Comparison of ENCODE assay signal across 1 cellular context in the genomic region with DNA sequence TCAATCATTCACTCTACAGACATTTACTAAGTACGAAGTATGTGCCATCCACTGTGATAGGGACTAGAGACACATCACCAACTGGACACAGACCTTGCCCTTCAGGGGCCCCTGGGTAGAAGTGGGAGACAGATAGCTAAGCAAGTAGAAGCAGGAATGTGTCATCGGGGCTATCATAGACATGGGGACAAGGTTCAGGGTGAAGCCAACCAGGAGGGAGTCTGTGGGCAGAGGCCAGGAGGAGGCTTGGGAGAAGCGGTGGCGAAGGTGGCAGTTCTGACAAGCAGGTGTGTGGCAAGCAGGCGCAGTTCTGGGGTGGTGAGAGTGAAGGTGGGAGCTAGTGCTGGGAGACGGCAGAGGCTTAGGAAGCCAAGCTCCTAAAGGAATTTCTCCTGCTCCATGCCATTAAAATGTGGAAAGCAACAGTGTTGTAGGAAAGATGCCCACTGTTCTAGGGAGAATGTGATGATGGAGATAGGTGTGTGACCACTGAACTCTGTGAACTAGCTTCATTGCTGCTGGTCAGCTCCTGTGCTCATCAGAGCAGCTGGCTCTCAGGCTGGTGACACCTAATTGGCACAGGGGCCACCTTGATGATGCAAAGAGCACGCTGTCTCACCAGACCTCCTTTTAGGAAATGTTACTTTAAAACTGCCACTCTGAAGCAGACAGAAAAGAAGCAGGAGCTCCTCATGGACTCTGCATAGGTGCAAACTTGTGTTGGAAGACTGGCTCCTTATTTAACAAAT.
TF ChIP-seq lines count a peak whose summit lies in the region.

No MANE protein-coding gene starts in this region.

TF ChIP-seq in HepG2, 621 proteins besides CTCF, POLR2A, EP300 and RAD21 (continued from another document and continues in another):
- TF ChIP-seq, protein P1, sequence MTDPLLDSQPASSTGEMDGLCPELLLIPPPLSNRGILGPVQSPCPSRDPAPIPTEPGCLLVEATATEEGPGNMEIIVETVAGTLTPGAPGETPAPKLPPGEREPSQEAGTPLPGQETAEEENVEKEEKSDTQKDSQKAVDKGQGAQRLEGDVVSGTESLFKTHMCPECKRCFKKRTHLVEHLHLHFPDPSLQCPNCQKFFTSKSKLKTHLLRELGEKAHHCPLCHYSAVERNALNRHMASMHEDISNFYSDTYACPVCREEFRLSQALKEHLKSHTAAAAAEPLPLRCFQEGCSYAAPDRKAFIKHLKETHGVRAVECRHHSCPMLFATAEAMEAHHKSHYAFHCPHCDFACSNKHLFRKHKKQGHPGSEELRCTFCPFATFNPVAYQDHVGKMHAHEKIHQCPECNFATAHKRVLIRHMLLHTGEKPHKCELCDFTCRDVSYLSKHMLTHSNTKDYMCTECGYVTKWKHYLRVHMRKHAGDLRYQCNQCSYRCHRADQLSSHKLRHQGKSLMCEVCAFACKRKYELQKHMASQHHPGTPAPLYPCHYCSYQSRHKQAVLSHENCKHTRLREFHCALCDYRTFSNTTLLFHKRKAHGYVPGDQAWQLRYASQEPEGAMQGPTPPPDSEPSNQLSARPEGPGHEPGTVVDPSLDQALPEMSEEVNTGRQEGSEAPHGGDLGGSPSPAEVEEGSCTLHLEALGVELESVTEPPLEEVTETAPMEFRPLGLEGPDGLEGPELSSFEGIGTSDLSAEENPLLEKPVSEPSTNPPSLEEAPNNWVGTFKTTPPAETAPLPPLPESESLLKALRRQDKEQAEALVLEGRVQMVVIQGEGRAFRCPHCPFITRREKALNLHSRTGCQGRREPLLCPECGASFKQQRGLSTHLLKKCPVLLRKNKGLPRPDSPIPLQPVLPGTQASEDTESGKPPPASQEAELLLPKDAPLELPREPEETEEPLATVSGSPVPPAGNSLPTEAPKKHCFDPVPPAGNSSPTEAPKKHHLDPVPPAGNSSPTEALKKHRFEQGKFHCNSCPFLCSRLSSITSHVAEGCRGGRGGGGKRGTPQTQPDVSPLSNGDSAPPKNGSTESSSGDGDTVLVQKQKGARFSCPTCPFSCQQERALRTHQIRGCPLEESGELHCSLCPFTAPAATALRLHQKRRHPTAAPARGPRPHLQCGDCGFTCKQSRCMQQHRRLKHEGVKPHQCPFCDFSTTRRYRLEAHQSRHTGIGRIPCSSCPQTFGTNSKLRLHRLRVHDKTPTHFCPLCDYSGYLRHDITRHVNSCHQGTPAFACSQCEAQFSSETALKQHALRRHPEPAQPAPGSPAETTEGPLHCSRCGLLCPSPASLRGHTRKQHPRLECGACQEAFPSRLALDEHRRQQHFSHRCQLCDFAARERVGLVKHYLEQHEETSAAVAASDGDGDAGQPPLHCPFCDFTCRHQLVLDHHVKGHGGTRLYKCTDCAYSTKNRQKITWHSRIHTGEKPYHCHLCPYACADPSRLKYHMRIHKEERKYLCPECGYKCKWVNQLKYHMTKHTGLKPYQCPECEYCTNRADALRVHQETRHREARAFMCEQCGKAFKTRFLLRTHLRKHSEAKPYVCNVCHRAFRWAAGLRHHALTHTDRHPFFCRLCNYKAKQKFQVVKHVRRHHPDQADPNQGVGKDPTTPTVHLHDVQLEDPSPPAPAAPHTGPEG (CRISPR knock-in tag; IDR thresholded peaks at IDR 0.05) = no peak
- TF ChIP-seq ZNF501 (CRISPR knock-in tag; IDR thresholded peaks at IDR 0.05) (no peak), SOX13 (IDR thresholded peaks at IDR 0.05) (no peak), SOX13 (CRISPR knock-in tag; conservative IDR thresholded peaks at IDR 0.05 in 1 of 2, IDR thresholded peaks at IDR 0.05 in 1 of 2) (peak in 1 of 2 experiments; percentile 24; a peak in 1 of 4 replicates), RXRA (CRISPR knock-in tag; IDR thresholded peaks at IDR 0.05) (peak; percentile 25; the same call in 1 of the 2 replicates), U2AF1 (optimal IDR thresholded peaks at IDR 0.05; ENCODE audit: low read depth, low read length) (no peak), TEAD3 (CRISPR knock-in tag; optimal IDR thresholded peaks at IDR 0.05; ENCODE audit: borderline replicate concordance) (peak; percentile 85), SKI (IDR thresholded peaks at IDR 0.05; ENCODE audit: partially characterized antibody) (peak; percentile 63), NONO (IDR thresholded peaks at IDR 0.05) (no peak), NONO (CRISPR knock-in tag; conservative IDR thresholded peaks at IDR 0.05) (no peak), ZBTB21 (CRISPR knock-in tag; IDR thresholded peaks at IDR 0.05) (no peak), ETV6 (CRISPR knock-in tag; conservative IDR thresholded peaks at IDR 0.05) (no peak), NFRKB (IDR thresholded peaks at IDR 0.05) (no peak), XBP1 (CRISPR knock-in tag; IDR thresholded peaks at IDR 0.05) (no peak), ZNF746 (CRISPR knock-in tag; IDR thresholded peaks at IDR 0.05) (no peak), KMT2B (CRISPR knock-in tag; IDR thresholded peaks at IDR 0.05) (no peak), CHD4 (IDR thresholded peaks at IDR 0.05; ENCODE audit: borderline replicate concordance, low read length) (0 out of 2 replicates have a peak, but pooled peaks have one; percentile 20), ZNF629 (CRISPR knock-in tag; conservative IDR thresholded peaks at IDR 0.05) (no peak), MXD4 (CRISPR knock-in tag; IDR thresholded peaks at IDR 0.05) (no peak), ZFP36L1 (CRISPR knock-in tag; IDR thresholded peaks at IDR 0.05) (no peak), HNF4G (IDR thresholded peaks at IDR 0.05; ENCODE audit: borderline replicate concordance, low read depth, low read length) (peak; percentile 56), HNF4G (CRISPR knock-in tag; IDR thresholded peaks at IDR 0.05; ENCODE audit: borderline replicate concordance, low read depth) (peak; percentile 29; the same call in 1 of the 2 replicates), KLF13 (CRISPR knock-in tag; IDR thresholded peaks at IDR 0.05) (no peak), GPN1 (CRISPR knock-in tag; IDR thresholded peaks at IDR 0.05; ENCODE audit: borderline replicate concordance) (no peak)
- TF ChIP-seq, protein P2, sequence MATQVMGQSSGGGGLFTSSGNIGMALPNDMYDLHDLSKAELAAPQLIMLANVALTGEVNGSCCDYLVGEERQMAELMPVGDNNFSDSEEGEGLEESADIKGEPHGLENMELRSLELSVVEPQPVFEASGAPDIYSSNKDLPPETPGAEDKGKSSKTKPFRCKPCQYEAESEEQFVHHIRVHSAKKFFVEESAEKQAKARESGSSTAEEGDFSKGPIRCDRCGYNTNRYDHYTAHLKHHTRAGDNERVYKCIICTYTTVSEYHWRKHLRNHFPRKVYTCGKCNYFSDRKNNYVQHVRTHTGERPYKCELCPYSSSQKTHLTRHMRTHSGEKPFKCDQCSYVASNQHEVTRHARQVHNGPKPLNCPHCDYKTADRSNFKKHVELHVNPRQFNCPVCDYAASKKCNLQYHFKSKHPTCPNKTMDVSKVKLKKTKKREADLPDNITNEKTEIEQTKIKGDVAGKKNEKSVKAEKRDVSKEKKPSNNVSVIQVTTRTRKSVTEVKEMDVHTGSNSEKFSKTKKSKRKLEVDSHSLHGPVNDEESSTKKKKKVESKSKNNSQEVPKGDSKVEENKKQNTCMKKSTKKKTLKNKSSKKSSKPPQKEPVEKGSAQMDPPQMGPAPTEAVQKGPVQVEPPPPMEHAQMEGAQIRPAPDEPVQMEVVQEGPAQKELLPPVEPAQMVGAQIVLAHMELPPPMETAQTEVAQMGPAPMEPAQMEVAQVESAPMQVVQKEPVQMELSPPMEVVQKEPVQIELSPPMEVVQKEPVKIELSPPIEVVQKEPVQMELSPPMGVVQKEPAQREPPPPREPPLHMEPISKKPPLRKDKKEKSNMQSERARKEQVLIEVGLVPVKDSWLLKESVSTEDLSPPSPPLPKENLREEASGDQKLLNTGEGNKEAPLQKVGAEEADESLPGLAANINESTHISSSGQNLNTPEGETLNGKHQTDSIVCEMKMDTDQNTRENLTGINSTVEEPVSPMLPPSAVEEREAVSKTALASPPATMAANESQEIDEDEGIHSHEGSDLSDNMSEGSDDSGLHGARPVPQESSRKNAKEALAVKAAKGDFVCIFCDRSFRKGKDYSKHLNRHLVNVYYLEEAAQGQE (IDR thresholded peaks at IDR 0.05; ENCODE audit: borderline replicate concordance in 1 of 2, low read depth in 1 of 2, low read length in 2 of 2) = peak in 1 of 2 experiments; percentile 67; a peak in 2 of 4 replicates
- TF ChIP-seq, protein P3, sequence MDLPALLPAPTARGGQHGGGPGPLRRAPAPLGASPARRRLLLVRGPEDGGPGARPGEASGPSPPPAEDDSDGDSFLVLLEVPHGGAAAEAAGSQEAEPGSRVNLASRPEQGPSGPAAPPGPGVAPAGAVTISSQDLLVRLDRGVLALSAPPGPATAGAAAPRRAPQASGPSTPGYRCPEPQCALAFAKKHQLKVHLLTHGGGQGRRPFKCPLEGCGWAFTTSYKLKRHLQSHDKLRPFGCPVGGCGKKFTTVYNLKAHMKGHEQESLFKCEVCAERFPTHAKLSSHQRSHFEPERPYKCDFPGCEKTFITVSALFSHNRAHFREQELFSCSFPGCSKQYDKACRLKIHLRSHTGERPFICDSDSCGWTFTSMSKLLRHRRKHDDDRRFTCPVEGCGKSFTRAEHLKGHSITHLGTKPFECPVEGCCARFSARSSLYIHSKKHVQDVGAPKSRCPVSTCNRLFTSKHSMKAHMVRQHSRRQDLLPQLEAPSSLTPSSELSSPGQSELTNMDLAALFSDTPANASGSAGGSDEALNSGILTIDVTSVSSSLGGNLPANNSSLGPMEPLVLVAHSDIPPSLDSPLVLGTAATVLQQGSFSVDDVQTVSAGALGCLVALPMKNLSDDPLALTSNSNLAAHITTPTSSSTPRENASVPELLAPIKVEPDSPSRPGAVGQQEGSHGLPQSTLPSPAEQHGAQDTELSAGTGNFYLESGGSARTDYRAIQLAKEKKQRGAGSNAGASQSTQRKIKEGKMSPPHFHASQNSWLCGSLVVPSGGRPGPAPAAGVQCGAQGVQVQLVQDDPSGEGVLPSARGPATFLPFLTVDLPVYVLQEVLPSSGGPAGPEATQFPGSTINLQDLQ (CRISPR knock-in tag; IDR thresholded peaks at IDR 0.05) = no peak
- TF ChIP-seq, protein P4, sequence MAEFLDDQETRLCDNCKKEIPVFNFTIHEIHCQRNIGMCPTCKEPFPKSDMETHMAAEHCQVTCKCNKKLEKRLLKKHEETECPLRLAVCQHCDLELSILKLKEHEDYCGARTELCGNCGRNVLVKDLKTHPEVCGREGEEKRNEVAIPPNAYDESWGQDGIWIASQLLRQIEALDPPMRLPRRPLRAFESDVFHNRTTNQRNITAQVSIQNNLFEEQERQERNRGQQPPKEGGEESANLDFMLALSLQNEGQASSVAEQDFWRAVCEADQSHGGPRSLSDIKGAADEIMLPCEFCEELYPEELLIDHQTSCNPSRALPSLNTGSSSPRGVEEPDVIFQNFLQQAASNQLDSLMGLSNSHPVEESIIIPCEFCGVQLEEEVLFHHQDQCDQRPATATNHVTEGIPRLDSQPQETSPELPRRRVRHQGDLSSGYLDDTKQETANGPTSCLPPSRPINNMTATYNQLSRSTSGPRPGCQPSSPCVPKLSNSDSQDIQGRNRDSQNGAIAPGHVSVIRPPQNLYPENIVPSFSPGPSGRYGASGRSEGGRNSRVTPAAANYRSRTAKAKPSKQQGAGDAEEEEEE (CRISPR knock-in tag; IDR thresholded peaks at IDR 0.05; ENCODE audit: borderline replicate concordance) = no peak
- TF ChIP-seq, protein P5, sequence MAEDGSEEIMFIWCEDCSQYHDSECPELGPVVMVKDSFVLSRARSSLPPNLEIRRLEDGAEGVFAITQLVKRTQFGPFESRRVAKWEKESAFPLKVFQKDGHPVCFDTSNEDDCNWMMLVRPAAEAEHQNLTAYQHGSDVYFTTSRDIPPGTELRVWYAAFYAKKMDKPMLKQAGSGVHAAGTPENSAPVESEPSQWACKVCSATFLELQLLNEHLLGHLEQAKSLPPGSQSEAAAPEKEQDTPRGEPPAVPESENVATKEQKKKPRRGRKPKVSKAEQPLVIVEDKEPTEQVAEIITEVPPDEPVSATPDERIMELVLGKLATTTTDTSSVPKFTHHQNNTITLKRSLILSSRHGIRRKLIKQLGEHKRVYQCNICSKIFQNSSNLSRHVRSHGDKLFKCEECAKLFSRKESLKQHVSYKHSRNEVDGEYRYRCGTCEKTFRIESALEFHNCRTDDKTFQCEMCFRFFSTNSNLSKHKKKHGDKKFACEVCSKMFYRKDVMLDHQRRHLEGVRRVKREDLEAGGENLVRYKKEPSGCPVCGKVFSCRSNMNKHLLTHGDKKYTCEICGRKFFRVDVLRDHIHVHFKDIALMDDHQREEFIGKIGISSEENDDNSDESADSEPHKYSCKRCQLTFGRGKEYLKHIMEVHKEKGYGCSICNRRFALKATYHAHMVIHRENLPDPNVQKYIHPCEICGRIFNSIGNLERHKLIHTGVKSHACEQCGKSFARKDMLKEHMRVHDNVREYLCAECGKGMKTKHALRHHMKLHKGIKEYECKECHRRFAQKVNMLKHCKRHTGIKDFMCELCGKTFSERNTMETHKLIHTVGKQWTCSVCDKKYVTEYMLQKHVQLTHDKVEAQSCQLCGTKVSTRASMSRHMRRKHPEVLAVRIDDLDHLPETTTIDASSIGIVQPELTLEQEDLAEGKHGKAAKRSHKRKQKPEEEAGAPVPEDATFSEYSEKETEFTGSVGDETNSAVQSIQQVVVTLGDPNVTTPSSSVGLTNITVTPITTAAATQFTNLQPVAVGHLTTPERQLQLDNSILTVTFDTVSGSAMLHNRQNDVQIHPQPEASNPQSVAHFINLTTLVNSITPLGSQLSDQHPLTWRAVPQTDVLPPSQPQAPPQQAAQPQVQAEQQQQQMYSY (CRISPR knock-in tag; IDR thresholded peaks at IDR 0.05) = no peak
- TF ChIP-seq, protein P6, sequence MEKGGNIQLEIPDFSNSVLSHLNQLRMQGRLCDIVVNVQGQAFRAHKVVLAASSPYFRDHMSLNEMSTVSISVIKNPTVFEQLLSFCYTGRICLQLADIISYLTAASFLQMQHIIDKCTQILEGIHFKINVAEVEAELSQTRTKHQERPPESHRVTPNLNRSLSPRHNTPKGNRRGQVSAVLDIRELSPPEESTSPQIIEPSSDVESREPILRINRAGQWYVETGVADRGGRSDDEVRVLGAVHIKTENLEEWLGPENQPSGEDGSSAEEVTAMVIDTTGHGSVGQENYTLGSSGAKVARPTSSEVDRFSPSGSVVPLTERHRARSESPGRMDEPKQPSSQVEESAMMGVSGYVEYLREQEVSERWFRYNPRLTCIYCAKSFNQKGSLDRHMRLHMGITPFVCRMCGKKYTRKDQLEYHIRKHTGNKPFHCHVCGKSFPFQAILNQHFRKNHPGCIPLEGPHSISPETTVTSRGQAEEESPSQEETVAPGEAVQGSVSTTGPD (CRISPR knock-in tag; IDR thresholded peaks at IDR 0.05) = no peak
- TF ChIP-seq, protein P7, sequence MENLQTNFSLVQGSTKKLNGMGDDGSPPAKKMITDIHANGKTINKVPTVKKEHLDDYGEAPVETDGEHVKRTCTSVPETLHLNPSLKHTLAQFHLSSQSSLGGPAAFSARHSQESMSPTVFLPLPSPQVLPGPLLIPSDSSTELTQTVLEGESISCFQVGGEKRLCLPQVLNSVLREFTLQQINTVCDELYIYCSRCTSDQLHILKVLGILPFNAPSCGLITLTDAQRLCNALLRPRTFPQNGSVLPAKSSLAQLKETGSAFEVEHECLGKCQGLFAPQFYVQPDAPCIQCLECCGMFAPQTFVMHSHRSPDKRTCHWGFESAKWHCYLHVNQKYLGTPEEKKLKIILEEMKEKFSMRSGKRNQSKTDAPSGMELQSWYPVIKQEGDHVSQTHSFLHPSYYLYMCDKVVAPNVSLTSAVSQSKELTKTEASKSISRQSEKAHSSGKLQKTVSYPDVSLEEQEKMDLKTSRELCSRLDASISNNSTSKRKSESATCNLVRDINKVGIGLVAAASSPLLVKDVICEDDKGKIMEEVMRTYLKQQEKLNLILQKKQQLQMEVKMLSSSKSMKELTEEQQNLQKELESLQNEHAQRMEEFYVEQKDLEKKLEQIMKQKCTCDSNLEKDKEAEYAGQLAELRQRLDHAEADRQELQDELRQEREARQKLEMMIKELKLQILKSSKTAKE (CRISPR knock-in tag; IDR thresholded peaks at IDR 0.05; ENCODE audit: borderline replicate concordance) = no peak
- TF ChIP-seq, protein P8, sequence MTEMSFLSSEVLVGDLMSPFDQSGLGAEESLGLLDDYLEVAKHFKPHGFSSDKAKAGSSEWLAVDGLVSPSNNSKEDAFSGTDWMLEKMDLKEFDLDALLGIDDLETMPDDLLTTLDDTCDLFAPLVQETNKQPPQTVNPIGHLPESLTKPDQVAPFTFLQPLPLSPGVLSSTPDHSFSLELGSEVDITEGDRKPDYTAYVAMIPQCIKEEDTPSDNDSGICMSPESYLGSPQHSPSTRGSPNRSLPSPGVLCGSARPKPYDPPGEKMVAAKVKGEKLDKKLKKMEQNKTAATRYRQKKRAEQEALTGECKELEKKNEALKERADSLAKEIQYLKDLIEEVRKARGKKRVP (CRISPR knock-in tag; IDR thresholded peaks at IDR 0.05) = no peak
